In genomic region chrX:155819966-155820491, GRCh38 we compare ENCODE assay signal across 8 cellular contexts.
DNase-seq lines count a peak whose midpoint lies in the region; ATAC-seq lines count a peak whose summit lies in the region.

No MANE protein-coding gene starts in this region.

- H3K36me3 ChIP-seq in SK-N-MC (ENCODE audit: insufficient read depth, low read length) = no peaks in the 10 kb centered on the region

- no peak overlapping the region for H3K4me3 ChIP-seq in SK-N-MC

- peak; percentile 48 for ATAC-seq in GM18502 (IDR thresholded peaks at IDR 0.05; ENCODE audit: poor library complexity, unreplicated experiment)

- in situ Hi-C loops in ACHN (cut with HindIII; ENCODE audit: low pct_ligation_motif_present, low pct_unique_long_range_greater_than_20kb, low sequenced_read_pairs) = no loop called here

- no peaks in the 10 kb centered on the region for H3K9me3 ChIP-seq in SK-N-MC (ENCODE audit: low read depth, low read length)

- no peak overlapping the region for H3K9ac ChIP-seq in SK-N-MC (ENCODE audit: insufficient read length)

- no peak overlapping the region for H3K27ac ChIP-seq in SK-N-MC

- DNase-seq in ACHN (peak; percentile 59), NCI-H1105 (lab: John Stamatoyannopoulos, UW) (peak; percentile 91), SK-N-MC (ENCODE audit: low read depth, low spot score) (peak; percentile 61), amniotic stem cell (lab: John Stamatoyannopoulos, UW) (peak; percentile 18), iPS DF 19.7 (ENCODE audit: low read depth, low spot score) (peak; percentile 28), GOT3 (lab: John Stamatoyannopoulos, UW) (no peak)
- DNase-seq in stimulated activated CD4-positive, alpha-beta T cell treated with anti-CD3 and anti-CD28 coated beads, Interleukin-12 subunit alpha, Interleukin-12 subunit beta, amount 100 ng/mL, for 48 hours (ENCODE audit: low read depth in 2 of 3, low spot score in 1 of 3) = peak; percentile 6 to 26 (median 9)
